In the genomic region with DNA sequence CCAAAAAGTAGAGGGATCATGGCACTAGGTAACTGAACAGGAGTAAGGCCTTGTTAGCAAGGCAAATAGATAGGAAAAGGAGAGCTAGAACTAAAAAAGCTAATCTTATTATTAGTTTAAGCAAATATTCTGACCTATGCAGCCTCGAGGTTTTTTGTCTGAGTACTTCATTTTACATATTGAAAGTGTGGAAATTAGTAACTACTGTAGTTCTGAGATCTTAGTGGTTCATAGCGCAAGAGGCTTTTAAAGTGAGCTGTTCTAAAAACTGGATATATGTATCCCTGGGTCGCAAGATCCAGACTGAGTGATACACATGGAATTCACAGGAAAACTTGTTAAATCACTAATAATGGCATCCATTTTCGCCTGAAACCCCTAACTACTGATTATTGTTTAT, we compare ENCODE assay signal across 18 cellular contexts.
A peak's percentile ranks its signal among the peaks of the same experiment; 100 is the strongest.
DNase-seq lines count a peak whose midpoint lies in the region; ATAC-seq and TF ChIP-seq lines count a peak whose summit lies in the region.
"Had no signal": no experiment of that assay in that cellular context is flagged by ENCODE, and none has a peak within 500 bp of the region (broad histone marks: within the 10 kb centered on the region; RNA-seq: fewer than 3 reads in every experiment).

No MANE protein-coding gene starts in this region.

- no peak overlapping the region for H3K4me3 Mint-ChIP-seq in CD4-positive, alpha-beta T cell
- H3K4me3 Mint-ChIP-seq in T-cell: no peak overlapping the region
- H3K4me3 Mint-ChIP-seq: T-helper 2 cell treated with Interferon-gamma antibody and Interleukin-4, amounts not matched to agents 5 μg/mL and 100 μg/mL, for 36 hours had no signal

- peak overlapping the region; percentile 47 for H3K27ac ChIP-seq in mesodermal cell (ENCODE audit: low read depth, low read length, severe bottlenecking)
- H3K27ac ChIP-seq in CD4-positive, alpha-beta T cell (ENCODE audit: low read depth, low read length): no peak overlapping the region
- H3K27ac ChIP-seq: BLaER1 treated with 17β-estradiol and CSF1 and Interleukin-3, amounts not matched to agents 10 nM and 100 nM; parathyroid adenoma; stomach had no signal

- DNase-seq in GM10266 (ENCODE audit: extremely low spot score) (no peak), H7 (no peak), T-cell (no peak)
- DNase-seq in CD4-positive, alpha-beta T cell: no peak
- DNase-seq: activated CD4-positive, alpha-beta T cell treated with anti-CD3 and anti-CD28 coated beads, Interleukin-2, amount 50 U/mL, for 48 hours; activated gamma-delta T cell treated with Interleukin-2 at 50 U/mL for 16 hours; caudate nucleus; hypothalamus; stimulated activated CD4-positive, alpha-beta T cell treated with anti-CD3 and anti-CD28 coated beads, Interleukin-4, amount 100 ng/mL, for 1 hour; stomach had no signal

- H3K4me3 ChIP-seq in mesodermal cell (ENCODE audit: extremely low read depth, insufficient read depth, low read length, poor library complexity, severe bottlenecking) (no peak overlapping the region), H7 (ENCODE audit: insufficient read depth, low read depth, low read length) (no peak overlapping the region)
- H3K4me3 ChIP-seq: BLaER1 treated with 17β-estradiol and CSF1 and Interleukin-3, amounts not matched to agents 10 nM and 100 nM; stomach had no signal

- CTCF ChIA-PET in CD4-positive, alpha-beta T cell (lab: Charles Lee): no interaction called here
- CTCF ChIA-PET in T-cell (lab: Charles Lee): no interaction called here

- no peaks in the 10 kb centered on the region for H3K9me3 Mint-ChIP-seq in CD4-positive, alpha-beta T cell
- no peaks in the 10 kb centered on the region for H3K9me3 Mint-ChIP-seq in T-cell
- H3K9me3 Mint-ChIP-seq: T-helper 2 cell treated with Interferon-gamma antibody and Interleukin-4, amounts not matched to agents 5 μg/mL and 100 μg/mL, for 36 hours had no signal

- no peaks in the 10 kb centered on the region for H3K27me3 Mint-ChIP-seq in CD4-positive, alpha-beta T cell
- no peaks in the 10 kb centered on the region for H3K27me3 Mint-ChIP-seq in T-cell

- ATAC-seq in GM18907 (IDR thresholded peaks at IDR 0.05; ENCODE audit: unreplicated experiment) (peak; percentile 40), HG02623 (IDR thresholded peaks at IDR 0.05; ENCODE audit: unreplicated experiment) (peak; percentile 32), HG03354 (IDR thresholded peaks at IDR 0.05; ENCODE audit: poor library complexity, severe bottlenecking, unreplicated experiment) (peak; percentile 54), T-cell (replicated peaks in 1 of 4) (no peak)
- ATAC-seq in CD4-positive, alpha-beta T cell (ENCODE audit: poor library complexity): no peak
- ATAC-seq: Panc1 had no signal

- H3K27ac Mint-ChIP-seq in CD4-positive, alpha-beta T cell: no peak overlapping the region
- no peak overlapping the region for H3K27ac Mint-ChIP-seq in T-cell
- H3K27ac Mint-ChIP-seq: T-helper 2 cell treated with Interferon-gamma antibody and Interleukin-4, amounts not matched to agents 5 μg/mL and 100 μg/mL, for 36 hours had no signal

- no peaks in the 10 kb centered on the region for H3K27me3 ChIP-seq in H7 (ENCODE audit: control insufficient read depth, insufficient read depth, low read length)
- no peaks in the 10 kb centered on the region for H3K27me3 ChIP-seq in CD4-positive, alpha-beta T cell (ENCODE audit: control insufficient read depth, insufficient read depth, low read length)
- H3K27me3 ChIP-seq: BLaER1 treated with 17β-estradiol and CSF1 and Interleukin-3, amounts not matched to agents 10 nM and 100 nM; stomach had no signal

- H3K36me3 ChIP-seq in mesodermal cell (ENCODE audit: control insufficient read depth, insufficient read depth, low read length) (no peaks in the 10 kb centered on the region), H7 (replicated peaks; ENCODE audit: control insufficient read depth, insufficient read depth, low read length) (no peaks in the 10 kb centered on the region)
- H3K36me3 ChIP-seq: BLaER1 treated with 17β-estradiol and CSF1 and Interleukin-3, amounts not matched to agents 10 nM and 100 nM; stomach had no signal

- no peaks in the 10 kb centered on the region for H3K9me3 ChIP-seq in mesodermal cell (ENCODE audit: control insufficient read depth, low read length)
- H3K9me3 ChIP-seq in CD4-positive, alpha-beta T cell (ENCODE audit: control insufficient read depth, low read length): no peaks in the 10 kb centered on the region
- H3K9me3 ChIP-seq: BLaER1 treated with 17β-estradiol and CSF1 and Interleukin-3, amounts not matched to agents 10 nM and 100 nM; stomach had no signal

- intact Hi-C loops in CD4-positive, alpha-beta T cell (cut with DNase I, micrococcal nuclease): no loop called here

- H3K4me1 ChIP-seq in mesodermal cell (ENCODE audit: control insufficient read depth, insufficient read depth, low read length, poor library complexity, severe bottlenecking): peaks cover 5% of the 10 kb centered on the region
- H3K4me1 ChIP-seq: BLaER1 treated with 17β-estradiol and CSF1 and Interleukin-3, amounts not matched to agents 10 nM and 100 nM; parathyroid adenoma had no signal

- no peaks in the 10 kb centered on the region for H3K36me3 Mint-ChIP-seq in CD4-positive, alpha-beta T cell (ENCODE audit: low read depth)
- H3K36me3 Mint-ChIP-seq in T-cell: no peaks in the 10 kb centered on the region

- POLR2A ChIA-PET in CD4-positive, alpha-beta T cell (lab: Charles Lee): no interaction called here
- POLR2A ChIA-PET in T-cell (lab: Charles Lee): no interaction called here

- no peaks in the 10 kb centered on the region for H3K4me1 Mint-ChIP-seq in CD4-positive, alpha-beta T cell (ENCODE audit: low read depth)
- H3K4me1 Mint-ChIP-seq in T-cell: no peaks in the 10 kb centered on the region

- TF ChIP-seq CTCF in GM10266 (IDR thresholded peaks at IDR 0.05; ENCODE audit: control insufficient read depth, insufficient read depth, low read depth, missing control alignments): no peak
- TF ChIP-seq CTCF in CD4-positive, alpha-beta T cell (IDR thresholded peaks at IDR 0.05): no peak

- WGBS in mesodermal cell (ENCODE audit: insufficient coverage in 2 of 2), 2 experiments: 93 to 100% methylated on average over 1 to 2 of the region's 4 CpGs

Comparison
In these comparisons a context has a peak if more than half of its experiments do, and no peak if none do; other contexts are left out.
1. ATAC-seq: peak in GM18907 (single experiment), HG02623 (single experiment) and HG03354 (single experiment); none in CD4-positive, alpha-beta T cell (single experiment) and T-cell (0 of 4).